Comparison of ENCODE assay signal across 9 cellular contexts in the genomic region with DNA sequence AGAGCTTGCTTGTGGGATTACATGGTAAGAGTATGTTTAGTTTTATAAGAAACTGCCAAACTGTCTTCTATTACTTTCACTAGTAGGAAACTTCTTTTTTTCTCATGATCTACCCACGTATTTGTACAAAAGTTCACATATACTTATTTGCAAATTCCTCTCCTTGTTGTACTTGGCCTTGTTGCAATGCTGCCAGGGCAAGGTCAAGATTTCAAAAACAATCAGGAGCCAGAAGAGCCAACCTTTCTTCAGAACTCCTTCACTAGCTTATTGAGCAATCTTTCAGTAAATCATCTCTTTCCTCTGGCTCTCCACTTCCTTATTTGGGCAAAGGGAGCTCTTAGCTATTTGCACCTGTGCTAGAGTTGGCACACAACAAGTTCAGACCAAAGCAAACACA.
DNase-seq lines count a peak whose midpoint lies in the region; ATAC-seq and TF ChIP-seq lines count a peak whose summit lies in the region.
"Had no signal": no experiment of that assay in that cellular context is flagged by ENCODE, and none has a peak within 500 bp of the region (broad histone marks: within the 10 kb centered on the region; RNA-seq: fewer than 3 reads in every experiment).

No MANE protein-coding gene starts in this region.

- H3K4me1 ChIP-seq in OCI-LY3 (ENCODE audit: low read length), result peaks cover 8% of the 10 kb centered on the region

- H3K4me2 ChIP-seq in OCI-LY3 (ENCODE audit: low read length), result peak overlapping the region; percentile 17; the same call in 1 of the 2 replicates

- no peaks in the 10 kb centered on the region for H4K20me1 ChIP-seq in OCI-LY3 (ENCODE audit: insufficient read depth, low read length)

- ATAC-seq in GM21737 (IDR thresholded peaks at IDR 0.05; ENCODE audit: unreplicated experiment), result peak; percentile 63
- no peak for ATAC-seq in HG03565 (IDR thresholded peaks at IDR 0.05; ENCODE audit: unreplicated experiment)

- no peaks in the 10 kb centered on the region for H3K27me3 ChIP-seq in OCI-LY3 (ENCODE audit: low read depth, low read length)

- H3K27ac ChIP-seq in OCI-LY3 (ENCODE audit: low read length), result no peak overlapping the region

- TF ChIP-seq CTCF in AG09319 (IDR thresholded peaks at IDR 0.05; ENCODE audit: low read depth, low read length) (no peak), OCI-LY3 (IDR thresholded peaks at IDR 0.05; ENCODE audit: low read depth, low read length) (no peak)

- no peak overlapping the region for H3K4me3 ChIP-seq in OCI-LY3 (ENCODE audit: low read length)

- no peaks in the 10 kb centered on the region for H3K79me2 ChIP-seq in OCI-LY3 (ENCODE audit: low read length)

- H3K9ac ChIP-seq in OCI-LY3 (ENCODE audit: low read length), result no peak overlapping the region

- H3K36me3 ChIP-seq in OCI-LY3 (replicated peaks; ENCODE audit: low read depth, low read length), result no peaks in the 10 kb centered on the region

- DNase-seq in AG09319 (ENCODE audit: extremely low read depth, low read depth), result peak; percentile 61
- DNase-seq in iris pigment epithelial cell (ENCODE audit: low read depth), result peak; percentile 97
- DNase-seq in AG08395 (ENCODE audit: low spot score), result no peak
- DNase-seq in stimulated activated naive CD4-positive, alpha-beta T cell (lab: John Stamatoyannopoulos, UW), result no peak
- DNase-seq in amygdala (lab: John Stamatoyannopoulos, UW), result no peak
- DNase-seq: stimulated activated CD4-positive, alpha-beta T cell treated with anti-CD3 and anti-CD28 coated beads, Interleukin-4, amount 100 ng/mL, for 4 hours had no signal

- no peak overlapping the region for H2AFZ ChIP-seq in OCI-LY3 (ENCODE audit: low read depth, low read length)

- H3K9me3 ChIP-seq in OCI-LY3 (ENCODE audit: insufficient read depth, low read length), result no peaks in the 10 kb centered on the region

Comparison
In these comparisons a context has a peak if more than half of its experiments do, and no peak if none do; other contexts are left out.
1. DNase-seq: peak in AG09319 (single experiment) and iris pigment epithelial cell (single experiment); none in AG08395 (single experiment), stimulated activated naive CD4-positive, alpha-beta T cell (0 of 6) and amygdala (0 of 56).